ENCODE assay signal across 1 cellular context in genomic region chr3:114510201-114510600, GRCh38.
TF ChIP-seq lines count a peak whose summit lies in the region.

No MANE protein-coding gene starts in this region.

TF ChIP-seq in HepG2, 621 proteins besides CTCF, POLR2A, EP300 and RAD21 (continued from another document):
- TF ChIP-seq JARID2 (CRISPR knock-in tag; IDR thresholded peaks at IDR 0.05; ENCODE audit: insufficient replicate concordance) (no peak), NFRKB (IDR thresholded peaks at IDR 0.05) (no peak), ZNF768 (CRISPR knock-in tag; IDR thresholded peaks at IDR 0.05) (no peak), MTERF4 (CRISPR knock-in tag; IDR thresholded peaks at IDR 0.05) (no peak), TARDBP (CRISPR knock-in tag; IDR thresholded peaks at IDR 0.05) (no peak), ZNF773 (CRISPR knock-in tag; IDR thresholded peaks at IDR 0.05; ENCODE audit: borderline replicate concordance) (no peak), CC2D1A (CRISPR knock-in tag; IDR thresholded peaks at IDR 0.05) (no peak), E2F1 (CRISPR knock-in tag; IDR thresholded peaks at IDR 0.05) (no peak), RFX3 (CRISPR knock-in tag; IDR thresholded peaks at IDR 0.05) (no peak)
